Comparison of ENCODE assay signal across 21 cellular contexts in the genomic region with DNA sequence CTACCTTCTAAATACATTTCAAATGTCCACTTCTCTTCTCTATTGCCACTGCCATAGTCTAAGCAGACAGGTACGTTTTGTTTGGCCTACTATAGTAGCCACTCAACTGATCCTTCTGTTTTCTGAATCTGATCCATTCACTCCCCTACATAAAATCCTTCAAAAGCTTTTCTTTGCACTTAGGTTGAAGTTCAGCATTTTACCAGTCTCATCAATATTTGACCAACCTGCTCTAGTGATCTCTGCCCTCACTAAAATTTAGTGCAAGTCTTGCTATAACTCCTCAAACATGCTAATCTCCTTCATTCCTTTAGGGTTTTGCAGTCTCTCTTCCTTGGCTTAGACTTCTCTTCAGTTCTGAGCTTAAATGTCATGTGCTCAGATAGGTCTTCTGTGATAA. TPM values are rescaled to one million over a fixed set of nuclear protein-coding genes. Genes with fewer than 3 reads are reported as not detected.
A peak's percentile ranks its signal among the peaks of the same experiment; 100 is the strongest.
DNase-seq lines count a peak whose midpoint lies in the region; ATAC-seq, FAIRE-seq and TF ChIP-seq lines count a peak whose summit lies in the region.
"Had no signal": no experiment of that assay in that cellular context is flagged by ENCODE, and none has a peak within 500 bp of the region (broad histone marks: within the 10 kb centered on the region; RNA-seq: fewer than 3 reads in every experiment).

No MANE protein-coding gene starts in this region.

- H2AFZ ChIP-seq in keratinocyte (ENCODE audit: control insufficient read depth, low read length) = no peak overlapping the region

- ATAC-seq in activated naive CD8-positive, alpha-beta T cell treated with anti-CD3 and anti-CD28 coated beads, Interleukin-2, amount 50 U/mL, for 24 hours = no peak
- ATAC-seq in left cardiac atrium = no peak
- ATAC-seq: HCT116 had no signal

- FAIRE-seq in keratinocyte (lab: Jason Lieb, UNC) = peak; percentile 9
- FAIRE-seq: A204.1, GM12892, HTR-8/SVneo had no signal

- no peaks in the 10 kb centered on the region for H3K9me3 Mint-ChIP-seq in activated naive CD8-positive, alpha-beta T cell (ENCODE audit: low read depth)
- H3K9me3 Mint-ChIP-seq in activated naive CD8-positive, alpha-beta T cell treated with anti-CD3 and anti-CD28 coated beads for 36 hours = no peaks in the 10 kb centered on the region
- H3K9me3 Mint-ChIP-seq in activated naive CD8-positive, alpha-beta T cell treated with anti-CD3 and anti-CD28 coated beads, Interleukin-2, amount 50 U/mL, for 24 hours = no peaks in the 10 kb centered on the region
- H3K9me3 Mint-ChIP-seq in endothelial cell (ENCODE audit: unreplicated experiment) = no peaks in the 10 kb centered on the region
- H3K9me3 Mint-ChIP-seq: CD4-positive, alpha-beta T cell; HFFc6 had no signal

- intact Hi-C loops in left cardiac atrium (cut with DNase I) = no loop called here

- H3K79me2 ChIP-seq in keratinocyte (ENCODE audit: control insufficient read depth, insufficient read depth, low read length) = no peaks in the 10 kb centered on the region

- H3K36me3 Mint-ChIP-seq in activated naive CD8-positive, alpha-beta T cell = peaks cover 2% of the 10 kb centered on the region
- no peaks in the 10 kb centered on the region for H3K36me3 Mint-ChIP-seq in activated naive CD8-positive, alpha-beta T cell treated with anti-CD3 and anti-CD28 coated beads for 36 hours
- H3K36me3 Mint-ChIP-seq in activated naive CD8-positive, alpha-beta T cell treated with anti-CD3 and anti-CD28 coated beads, Interleukin-2, amount 50 U/mL, for 24 hours (ENCODE audit: low read depth) = no peaks in the 10 kb centered on the region
- peaks cover 7% of the 10 kb centered on the region for H3K36me3 Mint-ChIP-seq in endothelial cell (ENCODE audit: low read depth, unreplicated experiment)
- H3K36me3 Mint-ChIP-seq: IgD-negative memory B cell had no signal

- H3K4me1 ChIP-seq in keratinocyte (ENCODE audit: control insufficient read depth, extremely low read depth, insufficient read depth, low read length) = peaks cover 5% of the 10 kb centered on the region
- H3K4me1 ChIP-seq: BE2C had no signal

- H3K9me1 ChIP-seq in keratinocyte (ENCODE audit: control insufficient read depth, extremely low read depth, insufficient read depth, low read length) = no peaks in the 10 kb centered on the region

- no peaks in the 10 kb centered on the region for H3K27me3 ChIP-seq in keratinocyte (ENCODE audit: control insufficient read depth, extremely low read depth, insufficient read depth, low read length)
- H3K27me3 ChIP-seq: BE2C had no signal

- H3K4me3 ChIP-seq in keratinocyte (ENCODE audit: control insufficient read depth in 2 of 3, extremely low read depth in 1 of 3, insufficient read depth in 2 of 3, low read depth in 1 of 3, low read length in 3 of 3) = no peak overlapping the region

- H3K27me3 Mint-ChIP-seq in activated naive CD8-positive, alpha-beta T cell = peaks cover 2% of the 10 kb centered on the region
- peaks cover 4% of the 10 kb centered on the region for H3K27me3 Mint-ChIP-seq in activated naive CD8-positive, alpha-beta T cell treated with anti-CD3 and anti-CD28 coated beads for 36 hours
- peaks cover 2% of the 10 kb centered on the region for H3K27me3 Mint-ChIP-seq in activated naive CD8-positive, alpha-beta T cell treated with anti-CD3 and anti-CD28 coated beads, Interleukin-2, amount 50 U/mL, for 24 hours
- no peaks in the 10 kb centered on the region for H3K27me3 Mint-ChIP-seq in endothelial cell (ENCODE audit: unreplicated experiment)

- TF ChIP-seq CTCF in keratinocyte (optimal IDR thresholded peaks at IDR 0.05 in 1 of 3, IDR thresholded peaks at IDR 0.05 in 1 of 3, conservative IDR thresholded peaks at IDR 0.05 in 1 of 3; ENCODE audit: extremely low read depth in 1 of 3, insufficient read depth in 2 of 3, low read length in 3 of 3) (no peak), endothelial cell (IDR thresholded peaks at IDR 0.05; ENCODE audit: unreplicated experiment) (no peak)

- no peak overlapping the region for H3K9ac ChIP-seq in keratinocyte (ENCODE audit: control insufficient read depth, extremely low read depth, insufficient read depth, low read length)

- H3K27ac ChIP-seq in keratinocyte (ENCODE audit: control insufficient read depth, insufficient read depth, low read length) = no peak overlapping the region

- H3K4me1 Mint-ChIP-seq in activated naive CD8-positive, alpha-beta T cell (ENCODE audit: low read depth) = peaks cover 18% of the 10 kb centered on the region
- peaks cover 8% of the 10 kb centered on the region for H3K4me1 Mint-ChIP-seq in activated naive CD8-positive, alpha-beta T cell treated with anti-CD3 and anti-CD28 coated beads for 36 hours
- H3K4me1 Mint-ChIP-seq in activated naive CD8-positive, alpha-beta T cell treated with anti-CD3 and anti-CD28 coated beads, Interleukin-2, amount 50 U/mL, for 24 hours = peaks cover 59% of the 10 kb centered on the region
- H3K4me1 Mint-ChIP-seq in endothelial cell (ENCODE audit: unreplicated experiment) = peaks cover 3% of the 10 kb centered on the region
- H3K4me1 Mint-ChIP-seq: IgD-negative memory B cell had no signal

- DNase-seq in activated naive CD8-positive, alpha-beta T cell treated with anti-CD3 and anti-CD28 coated beads for 36 hours = no peak
- DNase-seq in activated naive CD8-positive, alpha-beta T cell treated with anti-CD3 and anti-CD28 coated beads, Interleukin-2, amount 50 U/mL, for 24 hours = no peak
- DNase-seq in keratinocyte (ENCODE audit: low read depth, low spot score) (no peak), endothelial cell (ENCODE audit: low spot score) (no peak), left cardiac atrium (no peak)
- DNase-seq: ACHN; BE2C; C1 segment of cervical spinal cord; CD4-positive, alpha-beta T cell; DMS153; DMS79; GDM1; GOT3; H7; HFFc6 had no signal

- H3K27ac Mint-ChIP-seq in activated naive CD8-positive, alpha-beta T cell = peak overlapping the region; percentile 97
- H3K27ac Mint-ChIP-seq in activated naive CD8-positive, alpha-beta T cell treated with anti-CD3 and anti-CD28 coated beads for 36 hours = no peak overlapping the region
- H3K27ac Mint-ChIP-seq in activated naive CD8-positive, alpha-beta T cell treated with anti-CD3 and anti-CD28 coated beads, Interleukin-2, amount 50 U/mL, for 24 hours = peak overlapping the region; percentile 47
- H3K27ac Mint-ChIP-seq in endothelial cell (ENCODE audit: unreplicated experiment) = no peak overlapping the region
- H3K27ac Mint-ChIP-seq: CD4-positive, alpha-beta T cell; HFFc6 had no signal

- H3K4me3 Mint-ChIP-seq in activated naive CD8-positive, alpha-beta T cell = no peak overlapping the region
- H3K4me3 Mint-ChIP-seq in activated naive CD8-positive, alpha-beta T cell treated with anti-CD3 and anti-CD28 coated beads for 36 hours = no peak overlapping the region
- H3K4me3 Mint-ChIP-seq in activated naive CD8-positive, alpha-beta T cell treated with anti-CD3 and anti-CD28 coated beads, Interleukin-2, amount 50 U/mL, for 24 hours = no peak overlapping the region
- no peak overlapping the region for H3K4me3 Mint-ChIP-seq in endothelial cell (ENCODE audit: unreplicated experiment)
- H3K4me3 Mint-ChIP-seq: CD4-positive, alpha-beta T cell; HFFc6; IgD-negative memory B cell had no signal

- dilution Hi-C loops in keratinocyte (cut with MboI; ENCODE audit: extremely low pct_ligation_motif_present, low sequenced_read_pairs) = no loop called here

- H3K36me3 ChIP-seq in keratinocyte (ENCODE audit: control insufficient read depth in 2 of 2, extremely low read depth in 1 of 2, insufficient read depth in 2 of 2, low read length in 2 of 2) = no peaks in the 10 kb centered on the region
- H3K36me3 ChIP-seq: BE2C had no signal

- no peaks in the 10 kb centered on the region for H4K20me1 ChIP-seq in keratinocyte (ENCODE audit: control insufficient read depth, extremely low read depth, insufficient read depth, low read length)

- H3K9me3 ChIP-seq in keratinocyte (ENCODE audit: control insufficient read depth, low read depth, low read length) = no peaks in the 10 kb centered on the region
- H3K9me3 ChIP-seq: BE2C had no signal

- no peak overlapping the region for H3K4me2 ChIP-seq in keratinocyte (ENCODE audit: control insufficient read depth, extremely low read depth, insufficient read depth, low read depth, low read length)

RNA-seq across cellular contexts. Expression of a gene that starts 33.4 kb away (rescaled TPM):
- not detected for total RNA-seq in activated naive CD8-positive, alpha-beta T cell treated with anti-CD3 and anti-CD28 coated beads for 36 hours
- polyA plus RNA-seq in keratinocyte = 0.58 to 1.3 TPM (median 0.97 TPM) in 3 replicates
- polyA plus RNA-seq in keratinocyte (2011; ENCODE audit: low read depth) = 0.15 TPM
- 0.81 and 1.1 TPM in 2 replicates for polyA plus RNA-seq in keratinocyte (2011; cell fraction: cytosol; rRNA removed)
- 2.7 and 4.3 TPM in 2 replicates for polyA plus RNA-seq in keratinocyte (2011; cell fraction: nucleus; rRNA removed)
- polyA plus RNA-seq in keratinocyte (2012; ENCODE audit: low replicate concordance) = 0.45 and 0.83 TPM in 2 replicates
- polyA minus RNA-seq in keratinocyte = 0.33 to 0.74 TPM (median 0.46 TPM) in 3 replicates
- polyA minus RNA-seq in keratinocyte (2011; cell fraction: cytosol; rRNA and poly(A)+ RNA removed) = not detected
- 1.4 and 2.1 TPM in 2 replicates for polyA minus RNA-seq in keratinocyte (2011; cell fraction: nucleus; rRNA and poly(A)+ RNA removed)
- total RNA-seq in endothelial cell (ENCODE audit: unreplicated experiment) (15.0 TPM), left cardiac atrium (10 to 100 TPM in 1 of 2 donors, 1 to 10 TPM in 1; 8.3 to 12.4 TPM)
- total RNA-seq: CD4-positive, alpha-beta T cell had no signal

Comparison
In these comparisons a context has a peak if more than half of its experiments do, and no peak if none do; other contexts are left out.
1. H3K27ac Mint-ChIP-seq: peak in activated naive CD8-positive, alpha-beta T cell (single experiment) and activated naive CD8-positive, alpha-beta T cell treated with anti-CD3 and anti-CD28 coated beads, Interleukin-2, amount 50 U/mL, for 24 hours (single experiment); none in activated naive CD8-positive, alpha-beta T cell treated with anti-CD3 and anti-CD28 coated beads for 36 hours (single experiment) and endothelial cell (single experiment).
2. RNA of a gene that starts 33.4 kb away (total RNA-seq): 15.0 TPM in endothelial cell (single experiment) and 8.3 to 12.4 TPM in left cardiac atrium; not detected in activated naive CD8-positive, alpha-beta T cell treated with anti-CD3 and anti-CD28 coated beads for 36 hours; every median in the first group is over 4 times any median in the second.